ENCODE assay signal across 15 cellular contexts in the genomic region with DNA sequence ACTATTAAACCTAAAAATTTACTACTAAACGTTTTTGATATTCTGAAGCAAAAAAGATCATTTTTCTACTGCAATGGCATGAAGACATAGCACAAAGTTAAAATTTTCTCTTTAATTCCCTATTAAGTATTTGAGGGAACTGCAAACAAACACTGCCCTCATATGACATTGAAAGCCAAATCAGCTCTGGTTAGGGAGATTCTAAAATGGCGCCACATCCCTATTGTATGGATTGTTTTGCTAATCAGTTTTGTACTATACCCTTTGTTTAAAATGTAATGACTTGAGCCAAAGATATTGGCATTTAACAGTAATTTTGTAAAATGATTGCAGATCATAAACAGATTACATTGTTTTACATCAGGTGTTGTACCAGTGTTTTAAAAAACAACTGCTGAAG.
"Had no signal": no experiment of that assay in that cellular context is flagged by ENCODE, and none has a peak within 500 bp of the region (broad histone marks: within the 10 kb centered on the region; RNA-seq: fewer than 3 reads in every experiment).

No MANE protein-coding gene starts in this region.

- ATAC-seq: lower lobe of right lung had no signal

- H3K36me3 Mint-ChIP-seq: mesothelial cell of epicardium had no signal

- H3K9me3 ChIP-seq: lower lobe of right lung, stomach had no signal

- H3K27ac ChIP-seq: brain microvascular endothelial cell, lower lobe of right lung, parathyroid adenoma, stomach had no signal

- H3K27me3 ChIP-seq: brain microvascular endothelial cell had no signal

- H3K4me3 ChIP-seq: lower lobe of right lung, stomach had no signal

- FAIRE-seq: TTC549 had no signal

- H3K36me3 ChIP-seq: stomach had no signal

- H3K27me3 Mint-ChIP-seq: activated naive CD8-positive, alpha-beta T cell had no signal

- H3K79me2 ChIP-seq: parathyroid adenoma had no signal

- H3K27ac Mint-ChIP-seq: activated naive CD8-positive, alpha-beta T cell; activated T-cell treated with anti-CD3 and anti-CD28 coated beads, Interleukin-2, amount 50 U/mL, for 24 hours; dendritic cell treated with granulocyte-macrophage colony-stimulating factor and Interleukin-4, amounts not matched to agents 40 ng/mL and 50 ng/mL, for 4 days; immature natural killer cell; mesothelial cell of epicardium had no signal

- DNase-seq: activated gamma-delta T cell; activated T-cell treated with anti-CD3 and anti-CD28 coated beads, Interleukin-2, amount 50 U/mL, for 24 hours; brain microvascular endothelial cell; cerebellar nuclear complex; hippocampal formation; immature natural killer cell; lower lobe of right lung; stimulated activated CD4-positive, alpha-beta T cell treated with anti-CD3 and anti-CD28 coated beads, Interleukin-15, amount 100 ng/mL, for 24 hours; stimulated activated CD4-positive, alpha-beta T cell treated with anti-CD3 and anti-CD28 coated beads, Interleukin-4, amount 100 ng/mL, for 24 hours; stomach had no signal

- H3K4me3 Mint-ChIP-seq: activated naive CD8-positive, alpha-beta T cell; activated T-cell treated with anti-CD3 and anti-CD28 coated beads, Interleukin-2, amount 50 U/mL, for 24 hours; dendritic cell treated with granulocyte-macrophage colony-stimulating factor and Interleukin-4, amounts not matched to agents 40 ng/mL and 50 ng/mL, for 4 days; immature natural killer cell; mesothelial cell of epicardium had no signal

- H2AFZ ChIP-seq: parathyroid adenoma had no signal

- H3K4me1 ChIP-seq: parathyroid adenoma, stomach had no signal

- H3K9me3 Mint-ChIP-seq: activated T-cell treated with anti-CD3 and anti-CD28 coated beads, Interleukin-2, amount 50 U/mL, for 24 hours; dendritic cell treated with granulocyte-macrophage colony-stimulating factor and Interleukin-4, amounts not matched to agents 40 ng/mL and 50 ng/mL, for 4 days; immature natural killer cell; mesothelial cell of epicardium had no signal

- H3K9ac ChIP-seq: parathyroid adenoma had no signal
